ENCODE assay signal across 19 cellular contexts in genomic region chr19:3737487-3738205, GRCh38. TPM values are rescaled to one million over a fixed set of nuclear protein-coding genes. Genes with fewer than 3 reads are reported as not detected.
A peak's percentile ranks its signal among the peaks of the same experiment; 100 is the strongest.
DNase-seq lines count a peak whose midpoint lies in the region; ATAC-seq and TF ChIP-seq lines count a peak whose summit lies in the region.
"Had no signal": no experiment of that assay in that cellular context is flagged by ENCODE, and none has a peak within 500 bp of the region (broad histone marks: within the 10 kb centered on the region; RNA-seq: fewer than 3 reads in every experiment).

No MANE protein-coding gene starts in this region.

- H4K20me1 ChIP-seq in osteoblast (ENCODE audit: insufficient read depth, low read length), result no peaks in the 10 kb centered on the region

- no peak overlapping the region for H2AFZ ChIP-seq in osteoblast (ENCODE audit: low read length)

- H3K9me3 Mint-ChIP-seq in activated naive CD4-positive, alpha-beta T cell treated with anti-CD3 and anti-CD28 coated beads, Interleukin-2, amount 10 ng/mL, durations not matched to agents 7 days and 5 days, result no peaks in the 10 kb centered on the region
- H3K9me3 Mint-ChIP-seq in central memory CD8-positive, alpha-beta T cell, result no peaks in the 10 kb centered on the region

- H3K36me3 Mint-ChIP-seq in activated naive CD4-positive, alpha-beta T cell treated with anti-CD3 and anti-CD28 coated beads, Interleukin-2, amount 10 ng/mL, durations not matched to agents 7 days and 5 days, result peaks cover 2% of the 10 kb centered on the region
- no peaks in the 10 kb centered on the region for H3K36me3 Mint-ChIP-seq in central memory CD8-positive, alpha-beta T cell (ENCODE audit: insufficient read depth)

- H3K4me3 ChIP-seq in osteoblast (ENCODE audit: insufficient read depth, low read length), result no peak overlapping the region
- H3K4me3 ChIP-seq: HAP-1 had no signal

- CTCF ChIA-PET in activated naive CD4-positive, alpha-beta T cell treated with anti-CD3 and anti-CD28 coated beads, Interleukin-2, amount 10 ng/mL, durations not matched to agents 7 days and 5 days (lab: Charles Lee), result interaction anchor here (0.8 to 1.3 kb wide), 2 partner anchors 112 to 193 kb away, joined by 3 to 4 read pairs; no protein-coding TSS in a partner anchor

- no peaks in the 10 kb centered on the region for H3K36me3 ChIP-seq in osteoblast (ENCODE audit: insufficient read depth, low read length)
- H3K36me3 ChIP-seq: HAP-1 had no signal

- peaks cover 11% of the 10 kb centered on the region for H3K27me3 Mint-ChIP-seq in activated naive CD4-positive, alpha-beta T cell treated with anti-CD3 and anti-CD28 coated beads, Interleukin-2, amount 10 ng/mL, durations not matched to agents 7 days and 5 days
- H3K27me3 Mint-ChIP-seq in central memory CD8-positive, alpha-beta T cell, result no peaks in the 10 kb centered on the region

- no peaks in the 10 kb centered on the region for H3K4me1 ChIP-seq in osteoblast (ENCODE audit: insufficient read depth, low read length)
- H3K4me1 ChIP-seq: HAP-1 had no signal

- no peaks in the 10 kb centered on the region for H3K9me3 ChIP-seq in osteoblast (ENCODE audit: low read depth, low read length)
- H3K9me3 ChIP-seq: HAP-1 had no signal

- no peak for ATAC-seq in central memory CD8-positive, alpha-beta T cell (replicated peaks; ENCODE audit: extremely low read depth, poor library complexity, severe bottlenecking)
- ATAC-seq: PC-3 had no signal

- H3K79me2 ChIP-seq in osteoblast (ENCODE audit: insufficient read depth, low read length), result no peaks in the 10 kb centered on the region

- no peak overlapping the region for H3K4me2 ChIP-seq in osteoblast (ENCODE audit: insufficient read depth, low read length)

- no peak overlapping the region for H3K27ac ChIP-seq in osteoblast (ENCODE audit: low read depth, low read length)

- peaks cover 24% of the 10 kb centered on the region for H3K4me1 Mint-ChIP-seq in activated naive CD4-positive, alpha-beta T cell treated with anti-CD3 and anti-CD28 coated beads, Interleukin-2, amount 10 ng/mL, durations not matched to agents 7 days and 5 days
- no peaks in the 10 kb centered on the region for H3K4me1 Mint-ChIP-seq in central memory CD8-positive, alpha-beta T cell

- H3K27ac Mint-ChIP-seq in activated naive CD4-positive, alpha-beta T cell treated with anti-CD3 and anti-CD28 coated beads, Interleukin-2, amount 10 ng/mL, durations not matched to agents 7 days and 5 days, result peak overlapping the region; percentile 95
- H3K27ac Mint-ChIP-seq in central memory CD8-positive, alpha-beta T cell (ENCODE audit: low read depth), result peak overlapping the region; percentile 66

- no peak overlapping the region for H3K4me3 Mint-ChIP-seq in activated naive CD4-positive, alpha-beta T cell treated with anti-CD3 and anti-CD28 coated beads, Interleukin-2, amount 10 ng/mL, durations not matched to agents 7 days and 5 days
- no peak overlapping the region for H3K4me3 Mint-ChIP-seq in central memory CD8-positive, alpha-beta T cell

- no peak for TF ChIP-seq CTCF in osteoblast (IDR thresholded peaks at IDR 0.05; ENCODE audit: extremely low read depth, low read depth, low read length)

- no peaks in the 10 kb centered on the region for H3K27me3 ChIP-seq in osteoblast (ENCODE audit: insufficient read depth, low read length)

- no peak for DNase-seq in activated naive CD4-positive, alpha-beta T cell treated with anti-CD3 and anti-CD28 coated beads, Interleukin-2, amount 10 ng/mL, durations not matched to agents 7 days and 5 days
- no peak for DNase-seq in activated naive CD4-positive, alpha-beta T cell treated with Interleukin-2 at 50 U/mL for 16 hours
- peak; percentile 50 for DNase-seq in M059J (ENCODE audit: low read depth)
- no peak for DNase-seq in central memory CD8-positive, alpha-beta T cell (ENCODE audit: low spot score in 2 of 2)
- peak; percentile 39 for DNase-seq in osteoblast (ENCODE audit: insufficient read length, low spot score, missing footprints)
- no peak for DNase-seq in NCI-H226
- no peak for DNase-seq in ureter (ENCODE audit: low spot score)
- DNase-seq: GOT3; KG1; MM.1S; NCI-H2029; NCI-H446 treated with DMSO at 0.1 percent for 48 hours; NCI-H526; NCI-H82; NK-92 treated with Interleukin-12 subunit alpha and Interleukin-12 subunit beta, amount 100 ng/mL, for 24 hours; PC-3 had no signal

RNA-seq across cellular contexts. Expression of gene APBA3, which starts 23.8 kb away (rescaled TPM):
- total RNA-seq in M059J (2014; rRNA removed; shearing (Covaris generic)), result 13.7 and 15.0 TPM in 2 replicates
- total RNA-seq in osteoblast, result 22.4 and 24.2 TPM in 2 replicates
- total RNA-seq in ureter, result 15.6 TPM

RNA-seq across cellular contexts. Expression of gene MRPL54, which starts 24.8 kb away (rescaled TPM):
- total RNA-seq in M059J (2014; rRNA removed; shearing (Covaris generic)), result 48.6 and 81.6 TPM in 2 replicates
- total RNA-seq in osteoblast (41.6 and 44.8 TPM in 2 replicates), ureter (51.7 TPM)

RNA-seq across cellular contexts. Expression of gene TJP3, which starts 29.5 kb away (rescaled TPM):
- 0.30 and 0.49 TPM in 2 replicates for total RNA-seq in M059J (2014; rRNA removed; shearing (Covaris generic))
- total RNA-seq in osteoblast, result not detected in 2 replicates
- total RNA-seq in ureter, result 59.7 TPM

RNA-seq across cellular contexts. Expression of gene RAX2, which starts 34.4 kb away (rescaled TPM):
- total RNA-seq in M059J (2014; rRNA removed; shearing (Covaris generic)), result not detected in 2 replicates
- total RNA-seq in osteoblast, result not detected in 2 replicates
- not detected for total RNA-seq in ureter
- total RNA-seq: A172, G401, PC-3 had no signal

RNA-seq across cellular contexts. Expression of gene PIP5K1C, which starts 37.4 kb away (rescaled TPM):
- 11.4 and 15.8 TPM in 2 replicates for total RNA-seq in M059J (2014; rRNA removed; shearing (Covaris generic))
- 30.4 and 31.5 TPM in 2 replicates for total RNA-seq in osteoblast
- total RNA-seq in ureter, result 58.1 TPM

Comparison
In these comparisons a context has a peak if more than half of its experiments do, and no peak if none do; other contexts are left out.
1. DNase-seq: peak in M059J (single experiment) and osteoblast (single experiment); none in activated naive CD4-positive, alpha-beta T cell treated with anti-CD3 and anti-CD28 coated beads, Interleukin-2, amount 10 ng/mL, durations not matched to agents 7 days and 5 days (single experiment), activated naive CD4-positive, alpha-beta T cell treated with Interleukin-2 at 50 U/mL for 16 hours (single experiment), central memory CD8-positive, alpha-beta T cell (0 of 2), NCI-H226 (single experiment) and ureter (single experiment).
2. RNA of gene TJP3, which starts 29.5 kb away (total RNA-seq): 59.7 TPM in ureter (single experiment); 0.30 to 0.49 TPM in M059J and not detected in osteoblast; every median in the first group is over 10 times any median in the second.